In genomic region chr5:159156426-159156835, GRCh38 we compare ENCODE assay signal across 9 cellular contexts. TPM values are rescaled to one million over a fixed set of nuclear protein-coding genes. Genes with fewer than 3 reads are reported as not detected.
DNase-seq lines count a peak whose midpoint lies in the region; ATAC-seq lines count a peak whose summit lies in the region.
"Had no signal": no experiment of that assay in that cellular context is flagged by ENCODE, and none has a peak within 500 bp of the region (broad histone marks: within the 10 kb centered on the region; RNA-seq: fewer than 3 reads in every experiment).

No MANE protein-coding gene starts in this region.

- H3K27me3 ChIP-seq in naive thymus-derived CD4-positive, alpha-beta T cell (ENCODE audit: control insufficient read depth in 2 of 2, insufficient read depth in 2 of 2, low read length in 2 of 2) = no peaks in the 10 kb centered on the region

- H3K27ac ChIP-seq in naive thymus-derived CD4-positive, alpha-beta T cell (ENCODE audit: low read depth, low read length) = peak overlapping the region; percentile 16

- H3K27ac Mint-ChIP-seq in T-helper 1 cell treated with Interleukin-12 subunit alpha and Interleukin-12 subunit beta and Interleukin-4 antibody, amounts not matched to agents 30 μg/mL and 1 μg/mL, for 36 hours = peak overlapping the region; percentile 18
- peak overlapping the region; percentile 37 to 73 for H3K27ac Mint-ChIP-seq in T-cell
- H3K27ac Mint-ChIP-seq in naive thymus-derived CD4-positive, alpha-beta T cell = peak overlapping the region; percentile 26 to 92 (median 85)

- H3K9me3 Mint-ChIP-seq in T-helper 1 cell treated with Interleukin-12 subunit alpha and Interleukin-12 subunit beta and Interleukin-4 antibody, amounts not matched to agents 30 μg/mL and 1 μg/mL, for 36 hours = no peaks in the 10 kb centered on the region
- no peaks in the 10 kb centered on the region for H3K9me3 Mint-ChIP-seq in T-cell
- no peaks in the 10 kb centered on the region for H3K9me3 Mint-ChIP-seq in naive thymus-derived CD4-positive, alpha-beta T cell

- peak; percentile 29 for ATAC-seq in GM21390 (IDR thresholded peaks at IDR 0.05; ENCODE audit: unreplicated experiment)
- peak; percentile 55 to 73 (median 66) for ATAC-seq in T-cell (replicated peaks in 1 of 4)
- ATAC-seq in naive thymus-derived CD4-positive, alpha-beta T cell = peak; percentile 62

- peaks cover 1% of the 10 kb centered on the region for H3K27me3 Mint-ChIP-seq in T-helper 1 cell treated with Interleukin-12 subunit alpha and Interleukin-12 subunit beta and Interleukin-4 antibody, amounts not matched to agents 30 μg/mL and 1 μg/mL, for 36 hours (ENCODE audit: low read depth)
- H3K27me3 Mint-ChIP-seq in T-cell = no peaks in the 10 kb centered on the region
- H3K27me3 Mint-ChIP-seq in naive thymus-derived CD4-positive, alpha-beta T cell = peaks cover 0 to 1% (median 0%) of the 10 kb centered on the region in 5 donors

- H3K4me3 ChIP-seq in naive thymus-derived CD4-positive, alpha-beta T cell (ENCODE audit: low read length) = no peak overlapping the region

- H3K4me1 Mint-ChIP-seq in T-helper 1 cell treated with Interleukin-12 subunit alpha and Interleukin-12 subunit beta and Interleukin-4 antibody, amounts not matched to agents 30 μg/mL and 1 μg/mL, for 36 hours (ENCODE audit: low read depth) = peaks cover 18% of the 10 kb centered on the region
- H3K4me1 Mint-ChIP-seq in T-cell = peaks cover 12 to 31% (median 25%) of the 10 kb centered on the region in 3 donors
- H3K4me1 Mint-ChIP-seq in naive thymus-derived CD4-positive, alpha-beta T cell = peaks cover 0 to 35% (median 23%) of the 10 kb centered on the region in 7 donors

- H3K4me1 ChIP-seq in naive thymus-derived CD4-positive, alpha-beta T cell (ENCODE audit: control insufficient read depth in 2 of 2, insufficient read depth in 2 of 2, low read length in 2 of 2) = peaks cover 8 to 9% of the 10 kb centered on the region in 2 donors

- CTCF ChIA-PET in T-cell (lab: Charles Lee) = interaction anchor here (0.5 to 4.6 kb wide), 39 partner anchors 8 to 865 kb away, joined by 3 to 51 read pairs (median 5); no protein-coding TSS in a partner anchor
- CTCF ChIA-PET in naive thymus-derived CD4-positive, alpha-beta T cell (lab: Charles Lee) = interaction anchor here (0.7 to 3.1 kb wide), 25 partner anchors 9 to 832 kb away, joined by 3 to 63 read pairs (median 4); partner anchors contain the start of gene UBLCP1

- H3K4me3 Mint-ChIP-seq in T-helper 1 cell treated with Interleukin-12 subunit alpha and Interleukin-12 subunit beta and Interleukin-4 antibody, amounts not matched to agents 30 μg/mL and 1 μg/mL, for 36 hours = no peak overlapping the region
- no peak overlapping the region for H3K4me3 Mint-ChIP-seq in T-cell
- H3K4me3 Mint-ChIP-seq in naive thymus-derived CD4-positive, alpha-beta T cell = peak overlapping the region in 1 of 10 donors; percentile 50

- H3K9me3 ChIP-seq in naive thymus-derived CD4-positive, alpha-beta T cell (ENCODE audit: control insufficient read depth in 2 of 3, low read length in 3 of 3) = no peaks in the 10 kb centered on the region

- H3K36me3 ChIP-seq in naive thymus-derived CD4-positive, alpha-beta T cell (ENCODE audit: control insufficient read depth in 2 of 3, insufficient read depth in 3 of 3, low read length in 3 of 3) = peaks cover 4 to 44% (median 18%) of the 10 kb centered on the region in 3 experiments

- no peak for DNase-seq in T-helper 1 cell
- peak in 2 of 34 experiments; percentile 8 to 9 for DNase-seq in T-cell
- DNase-seq in naive thymus-derived CD4-positive, alpha-beta T cell = no peak
- DNase-seq in kidney tubule cell (ENCODE audit: low spot score) = no peak
- no peak for DNase-seq in nucleus accumbens (lab: John Stamatoyannopoulos, UW)
- DNase-seq in SHP77 treated with DMSO at 0.1 percent for 48 hours (lab: John Stamatoyannopoulos, UW) = no peak
- DNase-seq: 8988T had no signal

- peaks cover 33% of the 10 kb centered on the region for H3K36me3 Mint-ChIP-seq in T-helper 1 cell treated with Interleukin-12 subunit alpha and Interleukin-12 subunit beta and Interleukin-4 antibody, amounts not matched to agents 30 μg/mL and 1 μg/mL, for 36 hours (ENCODE audit: low read depth)
- peaks cover 26% of the 10 kb centered on the region for H3K36me3 Mint-ChIP-seq in T-cell
- H3K36me3 Mint-ChIP-seq in naive thymus-derived CD4-positive, alpha-beta T cell = peaks cover 3 to 19% (median 7%) of the 10 kb centered on the region in 5 donors

- intact Hi-C loops in naive thymus-derived CD4-positive, alpha-beta T cell (cut with micrococcal nuclease) = loop anchor here (1.0 to 10.0 kb wide), 14 partner anchors 18 to 1189 kb away; partner anchors contain the start of genes ADRA1B (in 2 of the 2), IL12B (in 1 of the 2), RNF145 (in 1 of the 2) and UBLCP1 (in 1 of the 2)

- POLR2A ChIA-PET in T-cell (lab: Charles Lee) = interaction anchor here in 1 of 2 donors (0.6 to 0.7 kb wide), 2 partner anchors 160 to 254 kb away, joined by 3 read pairs; no protein-coding TSS in a partner anchor
- POLR2A ChIA-PET in naive thymus-derived CD4-positive, alpha-beta T cell (lab: Charles Lee) = interaction anchor here (1.0 to 2.2 kb wide), 3 partner anchors 15 to 52 kb away, joined by 4 to 13 read pairs (median 7); no protein-coding TSS in a partner anchor

RNA-seq across cellular contexts. Expression of gene RNF145, which starts 52.9 kb away (rescaled TPM):
- 10 to 100 TPM; 54.0 to 62.8 (median 60.1) TPM for total RNA-seq in T-cell
- total RNA-seq in naive thymus-derived CD4-positive, alpha-beta T cell = 100 to 1,000 TPM in 1 of 5 experiments, 10 to 100 TPM in 4; 51.8 to 142 (median 70.6) TPM
- 10 to 100 TPM; 10.8 to 12.6 TPM for polyA plus RNA-seq in naive thymus-derived CD4-positive, alpha-beta T cell

RNA-seq across cellular contexts. Expression of gene EBF1, which starts 56.7 kb away (rescaled TPM):
- 1 to 10 TPM in 3 of 5 donors, under 1 TPM in 2; 0.38 to 4.2 (median 1.4) TPM for total RNA-seq in T-cell
- total RNA-seq in naive thymus-derived CD4-positive, alpha-beta T cell = 1 to 10 TPM in 1 of 5 experiments, under 1 TPM in 3, not detected in 1; 0.22 to 1.4 (median 0.47) TPM
- not detected for polyA plus RNA-seq in naive thymus-derived CD4-positive, alpha-beta T cell

Comparison
In these comparisons a context has a peak if more than half of its experiments do, and no peak if none do; other contexts are left out.
1. H3K27ac Mint-ChIP-seq: peak in every context shown above with its lines; median percentile 85 in naive thymus-derived CD4-positive, alpha-beta T cell; 55 in T-cell; 18 in T-helper 1 cell treated with Interleukin-12 subunit alpha and Interleukin-12 subunit beta and Interleukin-4 antibody, amounts not matched to agents 30 μg/mL and 1 μg/mL, for 36 hours.